Comparison of ENCODE assay signal across 8 cellular contexts in genomic region chr3:50246517-50246954, GRCh38. TPM values are rescaled to one million over a fixed set of nuclear protein-coding genes. Genes with fewer than 3 reads are reported as not detected.
A peak's percentile ranks its signal among the peaks of the same experiment; 100 is the strongest.
DNase-seq lines count a peak whose midpoint lies in the region; ATAC-seq and TF ChIP-seq lines count a peak whose summit lies in the region.

No MANE protein-coding gene starts in this region.

- DNase-seq in GM04504 (ENCODE audit: low read depth) (peak; percentile 88), PC-9 (peak; percentile 80 to 86), fibroblast of villous mesenchyme (ENCODE audit: low read depth) (peak; percentile 81), pulmonary artery endothelial cell (ENCODE audit: low read depth, low spot score) (peak; percentile 70), putamen (ENCODE audit: low spot score) (no peak), G401 (ENCODE audit: low spot score) (no peak)
- DNase-seq in activated T-helper 1 cell treated with anti-CD3 and anti-CD28 coated beads, Interleukin-12 subunit alpha, Interleukin-12 subunit beta, Interleukin-2, Interleukin-4 antibody, amounts not matched to agents 30 ng/mL and 10 ng/mL and 1 ng/mL, durations not matched to agents 14 hours and 24 hours and 36 hours (ENCODE audit: low spot score) = peak; percentile 80

- peaks cover 33% of the 10 kb centered on the region for H3K4me1 ChIP-seq in PC-9 (replicated peaks; ENCODE audit: insufficient read depth)

- H2AFZ ChIP-seq in PC-9 = peak overlapping the region; percentile 58; the same call in 1 of the 2 replicates

- H3K9me3 ChIP-seq in PC-9 (ENCODE audit: insufficient read depth, low read depth) = no peaks in the 10 kb centered on the region

- no peaks in the 10 kb centered on the region for H3K9me3 Mint-ChIP-seq in activated T-helper 1 cell treated with anti-CD3 and anti-CD28 coated beads, Interleukin-12 subunit alpha, Interleukin-12 subunit beta, Interleukin-2, Interleukin-4 antibody, amounts not matched to agents 30 ng/mL and 10 ng/mL and 1 ng/mL, durations not matched to agents 14 hours and 24 hours and 36 hours

- H3K9me2 ChIP-seq in PC-9 (ENCODE audit: insufficient read depth) = no peaks in the 10 kb centered on the region

- peaks cover 31% of the 10 kb centered on the region for H3F3A ChIP-seq in PC-9 (ENCODE audit: insufficient read depth, low read depth)

- intact Hi-C loops in PC-9 (cut with micrococcal nuclease; ENCODE audit: unreplicated experiment) = loop anchor here (1.0 kb wide), 1 partner anchor 19 kb away; no protein-coding TSS in a partner anchor
- intact Hi-C loops in activated T-helper 1 cell treated with anti-CD3 and anti-CD28 coated beads, Interleukin-12 subunit alpha, Interleukin-12 subunit beta, Interleukin-2, Interleukin-4 antibody, amounts not matched to agents 30 ng/mL and 10 ng/mL and 1 ng/mL, durations not matched to agents 14 hours and 24 hours and 36 hours (cut with micrococcal nuclease) = loop anchor here (1.0 kb wide), 8 partner anchors 8 to 317 kb away; partner anchors contain the start of genes HYAL3, MON1A and NAA80

- peaks cover 20% of the 10 kb centered on the region for H3K79me2 ChIP-seq in PC-9 (ENCODE audit: low read depth)

- H3K36me3 Mint-ChIP-seq in activated T-helper 1 cell treated with anti-CD3 and anti-CD28 coated beads, Interleukin-12 subunit alpha, Interleukin-12 subunit beta, Interleukin-2, Interleukin-4 antibody, amounts not matched to agents 30 ng/mL and 10 ng/mL and 1 ng/mL, durations not matched to agents 14 hours and 24 hours and 36 hours (ENCODE audit: low read depth) = peaks cover 14% of the 10 kb centered on the region

- TF ChIP-seq CTCF in PC-9 (conservative IDR thresholded peaks at IDR 0.05) (peak; percentile 40; the same call in 1 of the 2 replicates), fibroblast of villous mesenchyme (IDR thresholded peaks at IDR 0.05; ENCODE audit: insufficient read depth, low read depth, low read length) (no peak)

- no peaks in the 10 kb centered on the region; the same call in 1 of the 2 replicates for H4K20me1 ChIP-seq in PC-9 (ENCODE audit: insufficient read depth)

- in situ Hi-C loops in G401 (cut with HindIII; ENCODE audit: low sequenced_read_pairs) = no loop called here

- peak; percentile 38 for ATAC-seq in HG02623 (IDR thresholded peaks at IDR 0.05; ENCODE audit: unreplicated experiment)

- H3K4me3 ChIP-seq in PC-9 = peak overlapping the region; percentile 6; the same call in 1 of the 2 replicates
- H3K4me3 ChIP-seq in fibroblast of villous mesenchyme (ENCODE audit: low read depth, low read length) = no peak overlapping the region

- peak overlapping the region; percentile 98 for H3K27ac Mint-ChIP-seq in activated T-helper 1 cell treated with anti-CD3 and anti-CD28 coated beads, Interleukin-12 subunit alpha, Interleukin-12 subunit beta, Interleukin-2, Interleukin-4 antibody, amounts not matched to agents 30 ng/mL and 10 ng/mL and 1 ng/mL, durations not matched to agents 14 hours and 24 hours and 36 hours

- peak overlapping the region; percentile 84 for H3K27ac ChIP-seq in PC-9

- CTCF ChIA-PET in PC-9 (lab: Charles Lee) = interaction anchor here (0.6 to 1.4 kb wide), 12 partner anchors 8 to 106 kb away, joined by 3 to 22 read pairs (median 4); partner anchors contain the start of genes GNAI2, HYAL3 and NAA80

- no peaks in the 10 kb centered on the region for H3K36me3 ChIP-seq in PC-9 (ENCODE audit: low read depth)

- peak overlapping the region; percentile 64 for H3K4me2 ChIP-seq in PC-9

- no TSS peak for BruUV-seq in PC-9 (replicated peaks; lab: Mats Ljungman, UMichigan)

- H3K27me3 Mint-ChIP-seq in activated T-helper 1 cell treated with anti-CD3 and anti-CD28 coated beads, Interleukin-12 subunit alpha, Interleukin-12 subunit beta, Interleukin-2, Interleukin-4 antibody, amounts not matched to agents 30 ng/mL and 10 ng/mL and 1 ng/mL, durations not matched to agents 14 hours and 24 hours and 36 hours (ENCODE audit: insufficient read depth) = no peaks in the 10 kb centered on the region

- H3K4me3 Mint-ChIP-seq in activated T-helper 1 cell treated with anti-CD3 and anti-CD28 coated beads, Interleukin-12 subunit alpha, Interleukin-12 subunit beta, Interleukin-2, Interleukin-4 antibody, amounts not matched to agents 30 ng/mL and 10 ng/mL and 1 ng/mL, durations not matched to agents 14 hours and 24 hours and 36 hours = peak overlapping the region; percentile 82

- POLR2A ChIA-PET in PC-9 (lab: Charles Lee; ENCODE audit: unreplicated experiment) = interaction anchor here (0.8 to 1.1 kb wide), 3 partner anchors 11 to 91 kb away, joined by 3 to 10 read pairs (median 5); partner anchors contain the start of gene GNAI2

- H3K27me3 ChIP-seq in PC-9 (ENCODE audit: insufficient read depth, low read depth) = no peaks in the 10 kb centered on the region

- peaks cover 70% of the 10 kb centered on the region for H3K4me1 Mint-ChIP-seq in activated T-helper 1 cell treated with anti-CD3 and anti-CD28 coated beads, Interleukin-12 subunit alpha, Interleukin-12 subunit beta, Interleukin-2, Interleukin-4 antibody, amounts not matched to agents 30 ng/mL and 10 ng/mL and 1 ng/mL, durations not matched to agents 14 hours and 24 hours and 36 hours (ENCODE audit: low read depth)

RNA-seq across cellular contexts. Expression of gene GNAI2, which starts 10.5 kb away (rescaled TPM):
- 156 and 201 TPM in 2 replicates for total RNA-seq in PC-9 (2021)
- 237 and 238 TPM in 2 replicates for total RNA-seq in activated T-helper 1 cell treated with anti-CD3 and anti-CD28 coated beads, Interleukin-12 subunit alpha, Interleukin-12 subunit beta, Interleukin-2, Interleukin-4 antibody, amounts not matched to agents 30 ng/mL and 10 ng/mL and 1 ng/mL, durations not matched to agents 14 hours and 24 hours and 36 hours
- total RNA-seq in fibroblast of villous mesenchyme = 265 and 297 TPM in 2 replicates
- total RNA-seq in pulmonary artery endothelial cell = 597 and 651 TPM in 2 replicates
- total RNA-seq in G401 (2014; rRNA removed; shearing (Covaris generic)) = 67.4 and 104 TPM in 2 replicates

RNA-seq across cellular contexts. Expression of gene SEMA3B, which starts 22.4 kb away (rescaled TPM):
- total RNA-seq in PC-9 (2021) = 52.4 and 92.6 TPM in 2 replicates
- total RNA-seq in activated T-helper 1 cell treated with anti-CD3 and anti-CD28 coated beads, Interleukin-12 subunit alpha, Interleukin-12 subunit beta, Interleukin-2, Interleukin-4 antibody, amounts not matched to agents 30 ng/mL and 10 ng/mL and 1 ng/mL, durations not matched to agents 14 hours and 24 hours and 36 hours = 0.49 and 1.0 TPM in 2 replicates
- total RNA-seq in fibroblast of villous mesenchyme = 7.4 and 23.3 TPM in 2 replicates
- 0.53 and 0.66 TPM in 2 replicates for total RNA-seq in pulmonary artery endothelial cell
- 68.1 and 81.8 TPM in 2 replicates for total RNA-seq in G401 (2014; rRNA removed; shearing (Covaris generic))

RNA-seq across cellular contexts. Expression of gene LSMEM2, which starts 32.4 kb away (rescaled TPM):
- total RNA-seq in PC-9 (2021) (0.35 and 0.55 TPM in 2 replicates), fibroblast of villous mesenchyme (not detected in 2 replicates), pulmonary artery endothelial cell (not detected in 2 replicates)
- not detected in 2 replicates for total RNA-seq in activated T-helper 1 cell treated with anti-CD3 and anti-CD28 coated beads, Interleukin-12 subunit alpha, Interleukin-12 subunit beta, Interleukin-2, Interleukin-4 antibody, amounts not matched to agents 30 ng/mL and 10 ng/mL and 1 ng/mL, durations not matched to agents 14 hours and 24 hours and 36 hours
- total RNA-seq in G401 (2014; rRNA removed; shearing (Covaris generic)) = 1.6 TPM in 1 of 2 replicates, not detected in the other

RNA-seq across cellular contexts. Expression of gene SLC38A3, which starts 41.5 kb away (rescaled TPM):
- total RNA-seq in PC-9 (2021) (0.33 and 0.37 TPM in 2 replicates), fibroblast of villous mesenchyme (not detected in 2 replicates), pulmonary artery endothelial cell (0.07 TPM in 1 of 2 replicates, not detected in the other)
- total RNA-seq in activated T-helper 1 cell treated with anti-CD3 and anti-CD28 coated beads, Interleukin-12 subunit alpha, Interleukin-12 subunit beta, Interleukin-2, Interleukin-4 antibody, amounts not matched to agents 30 ng/mL and 10 ng/mL and 1 ng/mL, durations not matched to agents 14 hours and 24 hours and 36 hours = not detected in 2 replicates
- 1.1 and 3.0 TPM in 2 replicates for total RNA-seq in G401 (2014; rRNA removed; shearing (Covaris generic))

RNA-seq across cellular contexts. Expression of gene IFRD2, which starts 45.7 kb away (rescaled TPM):
- total RNA-seq in PC-9 (2021) = 93.1 and 118 TPM in 2 replicates
- 215 TPM in 2 replicates for total RNA-seq in activated T-helper 1 cell treated with anti-CD3 and anti-CD28 coated beads, Interleukin-12 subunit alpha, Interleukin-12 subunit beta, Interleukin-2, Interleukin-4 antibody, amounts not matched to agents 30 ng/mL and 10 ng/mL and 1 ng/mL, durations not matched to agents 14 hours and 24 hours and 36 hours
- total RNA-seq in fibroblast of villous mesenchyme = 82.0 and 83.1 TPM in 2 replicates
- total RNA-seq in pulmonary artery endothelial cell = 148 and 187 TPM in 2 replicates
- total RNA-seq in G401 (2014; rRNA removed; shearing (Covaris generic)) = 88.7 and 97.4 TPM in 2 replicates

Comparison
In these comparisons a context has a peak if more than half of its experiments do, and no peak if none do; other contexts are left out.
1. DNase-seq: peak in GM04504 (single experiment), PC-9 (2 of 2), activated T-helper 1 cell treated with anti-CD3 and anti-CD28 coated beads, Interleukin-12 subunit alpha, Interleukin-12 subunit beta, Interleukin-2, Interleukin-4 antibody, amounts not matched to agents 30 ng/mL and 10 ng/mL and 1 ng/mL, durations not matched to agents 14 hours and 24 hours and 36 hours (single experiment), fibroblast of villous mesenchyme (single experiment) and pulmonary artery endothelial cell (single experiment); none in putamen (single experiment) and G401 (single experiment).